In the genomic region with DNA sequence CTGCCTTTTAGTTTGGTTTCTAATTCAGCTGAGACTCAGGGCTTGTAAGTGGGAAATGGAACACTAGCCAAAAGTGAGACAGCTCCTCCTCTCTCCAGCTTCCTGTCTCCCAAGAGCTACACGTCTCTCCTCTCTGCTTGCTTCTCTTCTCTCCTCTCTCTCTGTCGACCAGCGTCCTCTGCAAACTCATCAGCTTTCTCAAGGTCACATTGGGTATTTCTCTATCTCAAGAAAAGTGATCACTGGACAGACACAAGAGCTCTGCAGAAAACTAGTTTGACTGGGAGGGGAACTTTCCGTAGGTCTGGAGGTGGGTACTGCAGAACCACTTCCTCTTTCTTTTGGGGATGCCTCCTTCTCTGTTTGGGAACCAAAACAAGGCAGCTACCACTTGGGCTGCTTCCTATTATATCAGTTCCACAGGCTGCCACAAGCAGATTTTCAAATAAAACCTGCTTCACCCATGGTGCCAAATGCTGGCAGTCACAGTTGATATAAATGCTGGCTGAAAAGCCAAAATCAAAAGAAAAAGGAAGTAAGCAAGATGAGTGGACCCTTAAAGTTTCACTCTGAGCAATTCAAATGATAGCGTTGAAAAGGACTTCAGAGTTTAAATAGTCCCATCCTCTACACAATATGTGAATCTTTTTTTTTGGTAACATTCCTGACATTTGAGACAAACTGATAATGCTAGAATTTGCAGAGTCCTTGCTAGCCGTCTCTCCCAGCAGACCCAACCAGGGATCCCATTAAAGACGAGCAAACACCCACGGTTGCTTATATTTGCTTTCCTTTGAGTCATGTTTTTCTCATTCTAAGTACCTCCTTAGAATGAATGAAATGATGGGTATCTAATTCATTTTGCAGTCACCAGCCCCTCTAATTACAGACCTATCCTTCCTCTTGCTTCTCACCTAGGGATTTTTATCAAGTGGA, we compare ENCODE assay signal across 9 cellular contexts. TPM values are rescaled to one million over a fixed set of nuclear protein-coding genes. Genes with fewer than 3 reads are reported as not detected.
DNase-seq lines count a peak whose midpoint lies in the region; ATAC-seq, FAIRE-seq and TF ChIP-seq lines count a peak whose summit lies in the region.
"Had no signal": no experiment of that assay in that cellular context is flagged by ENCODE, and none has a peak within 500 bp of the region (broad histone marks: within the 10 kb centered on the region; RNA-seq: fewer than 3 reads in every experiment).

No MANE protein-coding gene starts in this region.

- POLR2A ChIA-PET in GM10248 (lab: Yijun Ruan, JAX) = no interaction called here

- H3K27ac Mint-ChIP-seq in activated naive CD8-positive, alpha-beta T cell = peak overlapping the region; percentile 41

- peak overlapping the region; percentile 9 to 74 for H3K27ac ChIP-seq in lung (ENCODE audit: low read depth in 1 of 2, low read length in 1 of 2)
- H3K27ac ChIP-seq: SK-N-MC had no signal

- WGBS in lung, 2 donors = 22 to 34% methylated on average over 8 of the region's 8 CpGs

- no peaks in the 10 kb centered on the region for H3K27me3 ChIP-seq in lung (ENCODE audit: control insufficient read depth, insufficient read depth)

- no peaks in the 10 kb centered on the region for H3K27me3 Mint-ChIP-seq in activated naive CD8-positive, alpha-beta T cell

- TF ChIP-seq CTCF in GM10248 (IDR thresholded peaks at IDR 0.05; ENCODE audit: control extremely low read depth, extremely low read depth, low read depth, missing control alignments) = no peak
- TF ChIP-seq CTCF in lung (IDR thresholded peaks at IDR 0.05; ENCODE audit: control extremely low read depth, extremely low read depth) = no peak

- peak; percentile 89 for ATAC-seq in GM21360 (IDR thresholded peaks at IDR 0.05; ENCODE audit: unreplicated experiment)
- ATAC-seq in HG03565 (IDR thresholded peaks at IDR 0.05; ENCODE audit: unreplicated experiment) = peak; percentile 90
- peak; percentile 41 for ATAC-seq in lung (ENCODE audit: insufficient read depth, low FRiP score)

- H3K4me1 ChIP-seq in lung (ENCODE audit: control insufficient read depth in 2 of 2, insufficient read depth in 2 of 2, low read length in 2 of 2) = peaks cover 3 to 15% of the 10 kb centered on the region in 2 donors

- peak; percentile 72 for DNase-seq in GM10248 (ENCODE audit: extremely low spot score)
- no peak for DNase-seq in lung (ENCODE audit: low spot score)
- DNase-seq in frontal cortex (ENCODE audit: low spot score in 2 of 2) = no peak
- DNase-seq in HK-2 (ENCODE audit: unreplicated experiment) = no peak
- DNase-seq in stimulated activated CD4-positive, alpha-beta T cell treated with anti-CD3 and anti-CD28 coated beads, Interleukin-4, amount 100 ng/mL, for 4 hours = no peak

- H3K9me3 ChIP-seq in lung (ENCODE audit: control insufficient read depth in 2 of 2, insufficient read depth in 1 of 2, low read length in 1 of 2) = no peaks in the 10 kb centered on the region

- no peak overlapping the region for H3K4me3 ChIP-seq in lung
- H3K4me3 ChIP-seq: SK-N-MC had no signal

- H3K4me3 Mint-ChIP-seq in activated naive CD8-positive, alpha-beta T cell = peak overlapping the region; percentile 68

- no peaks in the 10 kb centered on the region for H3K36me3 ChIP-seq in lung (ENCODE audit: control insufficient read depth in 2 of 2, insufficient read depth in 2 of 2, low read length in 2 of 2)

- H3K4me1 Mint-ChIP-seq in activated naive CD8-positive, alpha-beta T cell (ENCODE audit: low read depth) = peaks cover 11% of the 10 kb centered on the region

- H3K36me3 Mint-ChIP-seq in activated naive CD8-positive, alpha-beta T cell = no peaks in the 10 kb centered on the region

- CTCF ChIA-PET in GM10248 (lab: Yijun Ruan, JAX) = interaction anchor here (0.9 to 2.5 kb wide), 5 partner anchors 8 to 66 kb away, joined by 3 to 11 read pairs (median 3); a partner anchor contains a TSS

- no peak for FAIRE-seq in frontal cortex (lab: Jason Lieb, UNC)

- no peaks in the 10 kb centered on the region for H3K9me3 Mint-ChIP-seq in activated naive CD8-positive, alpha-beta T cell (ENCODE audit: low read depth)

RNA-seq across cellular contexts. Expression of a gene that starts 7.2 kb away (rescaled TPM):
- 10 to 100 TPM; 37.6 to 50.7 TPM for total RNA-seq in lung
- polyA plus RNA-seq in lung = 10 to 100 TPM; 18.3 to 29.5 TPM
- 110 TPM for total RNA-seq in frontal cortex
